ENCODE assay signal across 25 cellular contexts in the genomic region with DNA sequence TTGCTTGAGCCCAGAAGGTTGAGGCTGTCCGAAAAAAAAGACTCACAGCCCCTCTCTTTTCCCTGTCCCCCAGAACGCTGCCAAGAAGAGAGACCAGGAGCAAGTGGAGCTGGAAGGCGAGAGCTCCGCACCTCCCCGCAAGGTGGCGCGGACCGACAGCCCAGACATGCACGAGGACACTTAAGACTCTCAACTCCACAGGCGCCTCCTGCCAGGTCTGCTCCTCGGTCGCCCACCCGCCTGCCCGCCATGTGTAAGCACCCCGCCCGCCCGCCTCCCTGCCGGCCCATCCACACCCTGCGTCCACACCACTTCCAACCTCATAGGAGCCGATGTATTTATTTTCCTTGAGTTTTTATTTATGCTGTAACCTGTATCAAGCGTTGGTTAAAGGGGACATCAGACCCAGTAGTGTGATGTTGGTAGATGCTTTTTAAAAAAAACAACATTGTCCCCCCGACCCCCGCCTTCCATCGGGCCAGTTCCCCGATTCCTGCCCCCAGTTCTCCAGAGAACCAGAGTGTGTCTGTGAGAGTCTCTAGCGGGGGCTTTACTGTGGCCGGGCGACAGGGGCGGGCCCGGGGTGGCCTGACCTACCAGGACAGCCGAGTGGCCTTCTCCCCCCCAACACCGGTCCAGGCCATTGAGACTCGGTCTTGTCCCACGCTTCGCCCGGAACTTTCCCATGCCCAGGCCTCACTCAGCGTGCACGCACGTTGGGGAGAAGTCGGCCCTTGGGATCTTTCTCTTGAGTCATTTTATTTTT. TPM values are rescaled to one million over a fixed set of nuclear protein-coding genes. Genes with fewer than 3 reads are reported as not detected.
DNase-seq lines count a peak whose midpoint lies in the region; ATAC-seq and TF ChIP-seq lines count a peak whose summit lies in the region.
"Had no signal": no experiment of that assay in that cellular context is flagged by ENCODE, and none has a peak within 500 bp of the region (broad histone marks: within the 10 kb centered on the region; RNA-seq: fewer than 3 reads in every experiment).

No MANE protein-coding gene starts in this region.

- peak overlapping the region; percentile 74 for H3K4me3 Mint-ChIP-seq in endothelial cell (ENCODE audit: unreplicated experiment)
- H3K4me3 Mint-ChIP-seq: CD4-positive, alpha-beta memory T cell; T-cell had no signal

- no peaks in the 10 kb centered on the region for H3K9me3 ChIP-seq in A673 (ENCODE audit: low read depth, low read length, poor library complexity, severe bottlenecking)
- H3K9me3 ChIP-seq in PC-3 (ENCODE audit: low read length): no peaks in the 10 kb centered on the region
- H3K9me3 ChIP-seq: BLaER1 treated with 17β-estradiol and CSF1 and Interleukin-3, amounts not matched to agents 10 nM and 100 nM; SJSA1 had no signal

- H3K27ac ChIP-seq in A673 (ENCODE audit: low read depth, low read length, poor library complexity, severe bottlenecking) (no peak overlapping the region), PC-3 (ENCODE audit: low read length) (no peak overlapping the region)
- H3K27ac ChIP-seq: PC-9, SJSA1 had no signal

- no peak overlapping the region for H3K4me3 ChIP-seq in A673 (ENCODE audit: low read depth, low read length, poor library complexity, severe bottlenecking)
- no peak overlapping the region for H3K4me3 ChIP-seq in PC-3 (ENCODE audit: low read length)
- H3K4me3 ChIP-seq: BLaER1 treated with 17β-estradiol and CSF1 and Interleukin-3, amounts not matched to agents 10 nM and 100 nM; PC-9; SJSA1 had no signal

- H3K4me1 Mint-ChIP-seq in endothelial cell (ENCODE audit: unreplicated experiment): no peaks in the 10 kb centered on the region

- H3K36me3 Mint-ChIP-seq in endothelial cell (ENCODE audit: low read depth, unreplicated experiment): peaks cover 18% of the 10 kb centered on the region

- no peaks in the 10 kb centered on the region for H3F3A ChIP-seq in PC-3 (ENCODE audit: low read length, unreplicated experiment)

- intact Hi-C loops in A673 (cut with micrococcal nuclease; ENCODE audit: unreplicated experiment) (no loop called here), PC-3 (cut with micrococcal nuclease) (no loop called here)

- BruUV-seq in A673 (replicated peaks; lab: Mats Ljungman, UMichigan) (TSS peak; percentile 91), PC-3 (replicated peaks; lab: Mats Ljungman, UMichigan) (TSS peak; percentile 38)

- H2AFZ ChIP-seq in PC-3 (ENCODE audit: low read length): no peak overlapping the region
- H2AFZ ChIP-seq: PC-9 had no signal

- CTCF ChIA-PET in A673 (lab: Charles Lee) (no interaction called here), PC-3 (lab: Charles Lee) (no interaction called here)

- H3K9me2 ChIP-seq in PC-3 (replicated peaks; ENCODE audit: low read length): no peaks in the 10 kb centered on the region

- H3K9ac ChIP-seq in PC-3 (ENCODE audit: low read length): no peak overlapping the region

- DNase-seq in A673 (ENCODE audit: low spot score) (no peak), D341Med (ENCODE audit: low spot score) (peak; percentile 27), PC-3 (no peak), endothelial cell (ENCODE audit: low spot score) (no peak), SKM-1 treated with dmso at 0.1 percent for 144 hours (lab: John Stamatoyannopoulos, UW; ENCODE audit: unreplicated experiment) (no peak)
- DNase-seq: AML-193; CD4-positive, alpha-beta memory T cell; DMS79; EL; GDM1; Karpas-422; NCI-H1092 treated with DMSO at 0.1 percent for 48 hours; NCI-H1436; NCI-H187; NCI-H2081 treated with DMSO at 0.1 percent for 48 hours; NCI-H524; NCI-H748 treated with DMSO at 0.1 percent for 48 hours; PC-9; Right ventricle myocardium superior; T-cell had no signal

- H3K36me3 ChIP-seq in A673 (ENCODE audit: insufficient read depth, low read length, poor library complexity, severe bottlenecking): peaks cover 17% of the 10 kb centered on the region
- peaks cover 23% of the 10 kb centered on the region for H3K36me3 ChIP-seq in PC-3 (ENCODE audit: low read depth, low read length)

- no peak overlapping the region for H3K27ac Mint-ChIP-seq in endothelial cell (ENCODE audit: unreplicated experiment)
- H3K27ac Mint-ChIP-seq: CD4-positive, alpha-beta memory T cell; T-cell had no signal

- POLR2A ChIA-PET in A673 (lab: Charles Lee; ENCODE audit: low non-redundant PET) (no interaction called here), PC-3 (lab: Charles Lee; ENCODE audit: unreplicated experiment) (no interaction called here)

- no peak for ATAC-seq in PC-3
- no peak for ATAC-seq in HG02588 (IDR thresholded peaks at IDR 0.05; ENCODE audit: unreplicated experiment)
- no peak for ATAC-seq in HG03095 (IDR thresholded peaks at IDR 0.05; ENCODE audit: unreplicated experiment)
- ATAC-seq in GM21529 (IDR thresholded peaks at IDR 0.05; ENCODE audit: unreplicated experiment): no peak
- ATAC-seq: T-cell had no signal

- TF ChIP-seq CTCF in A673 (conservative IDR thresholded peaks at IDR 0.05; ENCODE audit: low read depth, low read length) (no peak), PC-3 (conservative IDR thresholded peaks at IDR 0.05; ENCODE audit: low read depth, low read length) (no peak), endothelial cell (IDR thresholded peaks at IDR 0.05; ENCODE audit: unreplicated experiment) (no peak)

- H3K27me3 ChIP-seq in A673 (replicated peaks; ENCODE audit: insufficient read depth, low read depth, low read length, poor library complexity): no peaks in the 10 kb centered on the region
- H3K27me3 ChIP-seq in PC-3 (ENCODE audit: low read length): no peaks in the 10 kb centered on the region
- H3K27me3 ChIP-seq: SJSA1 had no signal

- H3K9me3 Mint-ChIP-seq in endothelial cell (ENCODE audit: unreplicated experiment): no peaks in the 10 kb centered on the region
- H3K9me3 Mint-ChIP-seq: CD4-positive, alpha-beta memory T cell; T-cell had no signal

- no peaks in the 10 kb centered on the region for H4K20me1 ChIP-seq in PC-3 (ENCODE audit: low read length)

- H3K4me2 ChIP-seq in PC-3 (ENCODE audit: low read length): no peak overlapping the region
- H3K4me2 ChIP-seq: PC-9 had no signal

- peaks cover 11% of the 10 kb centered on the region for H3K27me3 Mint-ChIP-seq in endothelial cell (ENCODE audit: unreplicated experiment)
- H3K27me3 Mint-ChIP-seq: CD4-positive, alpha-beta memory T cell; T-cell had no signal

- no peaks in the 10 kb centered on the region for H3K4me1 ChIP-seq in A673 (ENCODE audit: insufficient read depth, low read length, poor library complexity, severe bottlenecking)
- H3K4me1 ChIP-seq in PC-3 (ENCODE audit: insufficient read depth, low read length): peaks cover 24% of the 10 kb centered on the region

- H3K79me2 ChIP-seq in PC-3 (ENCODE audit: low read length): peaks cover 9% of the 10 kb centered on the region; the same call in 1 of the 2 replicates

RNA-seq across cellular contexts. Expression of a gene that starts 10.3 kb away (rescaled TPM):
- total RNA-seq in A673 (2021) (67.2 and 68.5 TPM in 2 replicates), PC-3 (2014; rRNA removed) (85.0 and 87.9 TPM in 2 replicates), endothelial cell (ENCODE audit: unreplicated experiment) (44.7 TPM)

RNA-seq across cellular contexts. Expression of a gene that starts 14.0 kb away (rescaled TPM):
- total RNA-seq in A673 (2021) (91.8 and 93.1 TPM in 2 replicates), PC-3 (2014; rRNA removed) (191 and 206 TPM in 2 replicates), endothelial cell (ENCODE audit: unreplicated experiment) (60.2 TPM)

RNA-seq across cellular contexts. Expression of a gene that starts 15.0 kb away (rescaled TPM):
- total RNA-seq in A673 (2021) (18.6 and 22.1 TPM in 2 replicates), PC-3 (2014; rRNA removed) (12.1 and 15.4 TPM in 2 replicates), endothelial cell (ENCODE audit: unreplicated experiment) (19.0 TPM)

RNA-seq across cellular contexts. Expression of a gene that starts 16.4 kb away (rescaled TPM):
- total RNA-seq in A673 (2021) (11.0 and 16.8 TPM in 2 replicates), PC-3 (2014; rRNA removed) (42.4 and 53.8 TPM in 2 replicates), endothelial cell (ENCODE audit: unreplicated experiment) (8.9 TPM)

RNA-seq across cellular contexts. Expression of a gene that starts 17.7 kb away (rescaled TPM):
- total RNA-seq in A673 (2021) (51.5 and 53.2 TPM in 2 replicates), PC-3 (2014; rRNA removed) (86.0 and 109 TPM in 2 replicates), endothelial cell (ENCODE audit: unreplicated experiment) (27.3 TPM)
